Comparison of ENCODE assay signal across 8 cellular contexts in genomic region chr15:43872416-43873020, GRCh38. TPM values are rescaled to one million over a fixed set of nuclear protein-coding genes. Genes with fewer than 3 reads are reported as not detected.
DNase-seq lines count a peak whose midpoint lies in the region; ATAC-seq, FAIRE-seq and TF ChIP-seq lines count a peak whose summit lies in the region.

No MANE protein-coding gene starts in this region.

- in situ Hi-C loops in K562 (cut with MboI): no loop called here

- POLR2A ChIA-PET in K562 (lab: Yijun Ruan, JAX): interaction anchor here (0.7 to 1.0 kb wide), 2 partner anchors 10 to 27 kb away, joined by 3 to 4 read pairs; no protein-coding TSS in a partner anchor

- H3K9ac ChIP-seq in K562 (ENCODE audit: insufficient read depth in 1 of 2, low read depth in 2 of 2, low read length in 2 of 2): no peak overlapping the region

- peaks cover 5% of the 10 kb centered on the region for H3K9me1 ChIP-seq in K562 (ENCODE audit: control insufficient read depth, insufficient read depth, low read length)

- no peaks in the 10 kb centered on the region for H3K27me3 ChIP-seq in K562 (ENCODE audit: control insufficient read depth in 2 of 2, insufficient read depth in 2 of 2, low read length in 2 of 2)

- intact Hi-C loops in K562 (cut with micrococcal nuclease): no loop called here

- no peaks in the 10 kb centered on the region for H3K4me1 ChIP-seq in K562 (replicated peaks in 1 of 2; ENCODE audit: control insufficient read depth in 2 of 2, insufficient read depth in 2 of 2, low read length in 2 of 2)

- no peaks in the 10 kb centered on the region for H3K79me2 ChIP-seq in K562 (ENCODE audit: control insufficient read depth, insufficient read depth, low read length)

- TF ChIP-seq RAD21 in K562 (CRISPR knock-in tag; conservative IDR thresholded peaks at IDR 0.05 in 1 of 2, IDR thresholded peaks at IDR 0.05 in 1 of 2): peak; percentile 27 to 33; a peak in 2 of 4 replicates

- CTCF ChIA-PET in K562 (lab: Yijun Ruan, JAX; ENCODE audit: low intra/inter-chr PET ratio): interaction anchor here (0.6 to 2.2 kb wide), 4 partner anchors 193 to 1165 kb away, joined by 3 to 21 read pairs (median 4); no protein-coding TSS in a partner anchor

- no peak overlapping the region for H3K4me2 ChIP-seq in K562 (ENCODE audit: insufficient read depth, low read length)

- peak; percentile 76 for TF ChIP-seq CTCF in AG09319 (IDR thresholded peaks at IDR 0.05; ENCODE audit: low read depth, low read length)
- TF ChIP-seq CTCF in K562 (IDR thresholded peaks at IDR 0.05 in 2 of 3, conservative IDR thresholded peaks at IDR 0.05 in 1 of 3; ENCODE audit: insufficient read depth in 2 of 3, low read depth in 1 of 3, low read length in 3 of 3): peak; percentile 60 to 71 (median 63)

- ATAC-seq in K562: peak; percentile 91
- no peak for ATAC-seq in HG03342 (IDR thresholded peaks at IDR 0.05; ENCODE audit: unreplicated experiment)

- 67% methylated on average over 6 of the region's 6 CpGs for WGBS in K562 (ENCODE audit: insufficient coverage, low coverage, missing lambda C conversion rate)

- peak; percentile 54 for DNase-seq in AG09319 (ENCODE audit: extremely low read depth, low read depth)
- peak; percentile 24 for DNase-seq in GM04503 (ENCODE audit: low read depth)
- peak; percentile 63 for DNase-seq in NCI-H2171 treated with DMSO at 0.1 percent for 48 hours (lab: John Stamatoyannopoulos, UW)
- peak; percentile 54 to 68 (median 59) for DNase-seq in K562 (ENCODE audit: extremely low read depth in 1 of 4, low spot score in 3 of 4)
- DNase-seq in iPS-NIHi7 (ENCODE audit: extremely low spot score): peak; percentile 80
- peak; percentile 96 for DNase-seq in superior temporal gyrus (ENCODE audit: extremely low spot score)
- no peak for DNase-seq in activated T-cell treated with anti-CD3 and anti-CD28 coated beads for 4 hours

- H3K4me3 ChIP-seq in K562: no peak overlapping the region

- H4K20me1 ChIP-seq in K562 (replicated peaks; ENCODE audit: control insufficient read depth, insufficient read depth, low read length): no peaks in the 10 kb centered on the region

- H2AFZ ChIP-seq in K562 (ENCODE audit: low read depth, low read length): no peak overlapping the region

- H3K9me3 ChIP-seq in K562 (replicated peaks; ENCODE audit: control insufficient read depth, insufficient read depth, low read depth, low read length): no peaks in the 10 kb centered on the region

- TF ChIP-seq EP300 in K562 (IDR thresholded peaks at IDR 0.05; ENCODE audit: low read length): no peak

- FAIRE-seq in K562 (lab: Jason Lieb, UNC): peak; percentile 92

- TF ChIP-seq POLR2A in K562 (conservative IDR thresholded peaks at IDR 0.05): no peak

- no peak overlapping the region for H3K27ac ChIP-seq in K562 (ENCODE audit: extremely low read depth, low read depth, low read length)

- BruUV-seq in K562 (replicated peaks; lab: Mats Ljungman, UMichigan): no TSS peak

- H3K36me3 ChIP-seq in K562 (ENCODE audit: control insufficient read depth, insufficient read depth, low read length): peaks cover 67% of the 10 kb centered on the region

TF ChIP-seq in K562, 482 proteins besides CTCF, POLR2A, EP300 and RAD21:
- TF ChIP-seq ETV1 (tag; conservative IDR thresholded peaks at IDR 0.05; ENCODE audit: low read depth): no peak
- no peak for TF ChIP-seq TRIM24 (IDR thresholded peaks at IDR 0.05)
- TF ChIP-seq CTBP1 (IDR thresholded peaks at IDR 0.05; ENCODE audit: borderline replicate concordance): 0 out of 2 replicates have a peak, but pooled peaks have one; percentile 19
- 0 out of 4 replicates have a peak, but pooled peaks of 1 of the 2 experiments have one; percentile 23 for TF ChIP-seq RCOR1 (IDR thresholded peaks at IDR 0.05; ENCODE audit: borderline replicate concordance in 1 of 2, low read depth in 2 of 2, low read length in 2 of 2)

RNA-seq across cellular contexts. Expression of gene WDR76, which starts 45.7 kb away (rescaled TPM):
- total RNA-seq in K562 (2011; cell fraction: chromatin; rRNA removed; ENCODE audit: low replicate concordance): 23.0 and 47.6 TPM in 2 replicates
- 10.8 and 12.1 TPM in 2 replicates for total RNA-seq in K562 (2011; cell fraction: nucleolus; rRNA removed)
- total RNA-seq in K562 (2011; cell fraction: nucleoplasm; rRNA removed): 15.4 and 20.5 TPM in 2 replicates
- total RNA-seq in K562 (2014; rRNA removed) (37.6 and 40.4 TPM in 2 replicates), K562 (2014; rRNA removed; fragmentation: Illumina TruSeq; extraction: Trizol) (69.5 and 85.1 TPM in 2 replicates), K562 (2015; rRNA removed; fragmentation: Illumina TruSeq; extraction: Trizol) (58.4 and 62.5 TPM in 2 replicates), K562 (2021) (43.7 and 46.3 TPM in 2 replicates)
- polyA plus RNA-seq in K562 (2011; rRNA removed) (22.8 and 31.8 TPM in 2 replicates), K562 (2014; fragmentation: Illumina TruSeq; extraction: Trizol) (47.7 and 58.6 TPM in 2 replicates), K562 (2014; fragmentation: Nextera tagmentation; extraction: Ambion mirVana) (10 to 100 TPM in 1 of 2 experiments, 1 to 10 TPM in 1; 9.8 to 22.8 TPM), K562 (2014; rRNA removed) (37.1 and 44.4 TPM in 2 replicates)
- polyA plus RNA-seq in K562 (2011; cell fraction: cytosol; rRNA removed): 8.5 and 12.3 TPM in 2 replicates
- 9.7 and 10.2 TPM in 2 replicates for polyA plus RNA-seq in K562 (2011; cell fraction: nucleus; rRNA removed)
- 28.3 and 31.8 TPM in 2 replicates for polyA plus RNA-seq in K562 (2012)
- polyA minus RNA-seq in K562 (2011; rRNA and poly(A)+ RNA removed): 40.4 and 43.0 TPM in 2 replicates
- 16.2 and 21.7 TPM in 2 replicates for polyA minus RNA-seq in K562 (2011; cell fraction: cytosol; rRNA and poly(A)+ RNA removed)
- 7.1 and 11.0 TPM in 2 replicates for polyA minus RNA-seq in K562 (2011; cell fraction: nucleus; rRNA and poly(A)+ RNA removed)

RNA-seq across cellular contexts. Expression of gene MFAP1, which starts 48.0 kb away (rescaled TPM):
- 14.8 and 40.8 TPM in 2 replicates for total RNA-seq in K562 (2011; cell fraction: chromatin; rRNA removed; ENCODE audit: low replicate concordance)
- total RNA-seq in K562 (2011; cell fraction: nucleolus; rRNA removed): 11.4 and 14.7 TPM in 2 replicates
- 17.6 and 18.2 TPM in 2 replicates for total RNA-seq in K562 (2011; cell fraction: nucleoplasm; rRNA removed)
- total RNA-seq in K562 (2014; rRNA removed): 35.9 and 44.6 TPM in 2 replicates
- 64.1 and 72.5 TPM in 2 replicates for total RNA-seq in K562 (2014; rRNA removed; fragmentation: Illumina TruSeq; extraction: Trizol)
- total RNA-seq in K562 (2015; rRNA removed; fragmentation: Illumina TruSeq; extraction: Trizol): 57.1 and 59.8 TPM in 2 replicates
- total RNA-seq in K562 (2021): 34.3 and 37.1 TPM in 2 replicates
- 25.1 and 37.4 TPM in 2 replicates for polyA plus RNA-seq in K562 (2011; rRNA removed)
- polyA plus RNA-seq in K562 (2011; cell fraction: cytosol; rRNA removed): 15.0 and 21.6 TPM in 2 replicates
- 10.3 and 13.6 TPM in 2 replicates for polyA plus RNA-seq in K562 (2011; cell fraction: nucleus; rRNA removed)
- 29.5 and 44.8 TPM in 2 replicates for polyA plus RNA-seq in K562 (2012)
- polyA plus RNA-seq in K562 (2014; fragmentation: Illumina TruSeq; extraction: Trizol): 57.8 and 62.8 TPM in 2 replicates
- polyA plus RNA-seq in K562 (2014; fragmentation: Nextera tagmentation; extraction: Ambion mirVana): 10 to 100 TPM; 34.9 to 64.0 TPM
- 38.9 and 48.2 TPM in 2 replicates for polyA plus RNA-seq in K562 (2014; rRNA removed)
- polyA minus RNA-seq in K562 (2011; rRNA and poly(A)+ RNA removed): 58.4 and 65.1 TPM in 2 replicates
- 11.1 and 18.8 TPM in 2 replicates for polyA minus RNA-seq in K562 (2011; cell fraction: cytosol; rRNA and poly(A)+ RNA removed)
- 5.8 and 14.3 TPM in 2 replicates for polyA minus RNA-seq in K562 (2011; cell fraction: nucleus; rRNA and poly(A)+ RNA removed)
